24 cellular contexts compared by ENCODE assay signal in the genomic region with DNA sequence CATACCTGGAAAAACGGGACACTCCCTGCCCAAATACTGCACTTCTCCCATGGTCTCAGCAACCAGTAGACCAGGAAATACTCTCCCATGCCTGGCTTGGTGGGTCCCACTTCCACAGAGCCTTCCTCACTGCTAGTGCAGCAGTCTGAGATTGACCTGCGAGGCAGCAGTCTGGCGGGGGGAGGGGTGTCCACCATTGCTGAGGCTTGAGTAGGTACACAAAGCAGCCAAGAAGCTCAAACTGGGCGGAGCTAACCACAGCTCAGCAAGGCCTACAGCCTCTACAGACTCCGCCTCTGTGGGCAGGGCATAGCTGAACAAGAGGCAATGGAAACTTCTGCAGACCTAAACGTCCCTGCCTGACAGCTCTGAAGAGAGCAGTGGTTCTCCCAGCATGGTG.
"Had no signal": no experiment of that assay in that cellular context is flagged by ENCODE, and none has a peak within 500 bp of the region (broad histone marks: within the 10 kb centered on the region; RNA-seq: fewer than 3 reads in every experiment).

No MANE protein-coding gene starts in this region.

- H3K4me1 ChIP-seq: SJSA1 had no signal

- H3K27ac ChIP-seq: RWPE1, SJSA1, SK-N-MC had no signal

- H3K27me3 ChIP-seq: MG63, SJSA1 had no signal

- H3K36me3 ChIP-seq: MG63, SJSA1 had no signal

- ATAC-seq: Panc1, PC-3, Right ventricle myocardium inferior had no signal

- H3K9me3 ChIP-seq: SJSA1 had no signal

- DNase-seq: KBM-7; MG63; NCI-H1092; NCI-H1105 treated with DMSO at 0.1 percent for 48 hours; NCI-H1417 treated with DMSO at 0.1 percent for 48 hours; NCI-H146; NCI-H1694 treated with DMSO at 0.1 percent for 48 hours; NCI-H1930; NCI-H2081 treated with DMSO at 0.1 percent for 48 hours; NCI-H2171; NCI-H226; NCI-H446; NCI-H510A; NCI-H524 treated with DMSO at 0.1 percent for 48 hours; NCI-H69; NCI-H774; NK-92 treated with Interleukin-12 subunit alpha and Interleukin-12 subunit beta, amount 100 ng/mL, for 24 hours; PC-3; SHP77 treated with DMSO at 0.1 percent for 48 hours had no signal

- H3K4me3 ChIP-seq: MG63, SJSA1, SK-N-MC had no signal
